13 cellular contexts compared by ENCODE assay signal in genomic region chr3:136120373-136121348, GRCh38.
DNase-seq lines count a peak whose midpoint lies in the region; ATAC-seq lines count a peak whose summit lies in the region.
"Had no signal": no experiment of that assay in that cellular context is flagged by ENCODE, and none has a peak within 500 bp of the region (broad histone marks: within the 10 kb centered on the region; RNA-seq: fewer than 3 reads in every experiment).

No MANE protein-coding gene starts in this region.

- H3K4me1 ChIP-seq in BLaER1 = peaks cover 9% of the 10 kb centered on the region
- H3K4me1 ChIP-seq: vagina had no signal

- H3K4me2 ChIP-seq in BLaER1 = peak overlapping the region; percentile 19; the same call in 1 of the 2 replicates

- H3K4me1 Mint-ChIP-seq in naive thymus-derived CD8-positive, alpha-beta T cell = peaks cover 0 to 4% (median 1%) of the 10 kb centered on the region in 4 donors
- H3K4me1 Mint-ChIP-seq: activated naive CD4-positive, alpha-beta T cell treated with anti-CD3 and anti-CD28 coated beads, Interleukin-2, amount 10 ng/mL, durations not matched to agents 7 days and 5 days had no signal

- H3K27me3 ChIP-seq in BLaER1 = no peaks in the 10 kb centered on the region
- H3K27me3 ChIP-seq: ovary, vagina had no signal

- H3K27ac Mint-ChIP-seq in naive thymus-derived CD8-positive, alpha-beta T cell = no peak overlapping the region
- H3K27ac Mint-ChIP-seq: activated naive CD4-positive, alpha-beta T cell treated with anti-CD3 and anti-CD28 coated beads, Interleukin-2, amount 10 ng/mL, durations not matched to agents 7 days and 5 days had no signal

- H3K9me3 Mint-ChIP-seq in naive thymus-derived CD8-positive, alpha-beta T cell = peaks cover 0 to 19% (median 5%) of the 10 kb centered on the region in 9 donors

- H3K9ac ChIP-seq in BLaER1 = no peak overlapping the region

- DNase-seq in NCI-H526 treated with DMSO at 0.1 percent for 48 hours (lab: John Stamatoyannopoulos, UW) = peak; percentile 80
- DNase-seq in central memory CD4-positive, alpha-beta T cell = no peak
- no peak for DNase-seq in naive thymus-derived CD8-positive, alpha-beta T cell
- DNase-seq in activated CD4-positive, alpha-beta T cell treated with anti-CD3 and anti-CD28 coated beads, Interleukin-2, amount 50 U/mL, for 1 hour = no peak
- DNase-seq in HPDE6-E6E7 (ENCODE audit: extremely low spot score) = no peak
- DNase-seq: activated naive CD4-positive, alpha-beta T cell treated with anti-CD3 and anti-CD28 coated beads, Interleukin-2, amount 10 ng/mL, durations not matched to agents 7 days and 5 days; NCI-H1436; ovary; RPMI8226 had no signal

- POLR2A ChIA-PET in naive thymus-derived CD8-positive, alpha-beta T cell (lab: Charles Lee) = no interaction called here

- H3K36me3 ChIP-seq in BLaER1 = no peaks in the 10 kb centered on the region
- H3K36me3 ChIP-seq: ovary, vagina had no signal

- ATAC-seq in GM19452 (IDR thresholded peaks at IDR 0.05; ENCODE audit: unreplicated experiment) (peak; percentile 86), HG02981 (IDR thresholded peaks at IDR 0.05; ENCODE audit: unreplicated experiment) (peak; percentile 84)
- no peak for ATAC-seq in naive thymus-derived CD8-positive, alpha-beta T cell

- H4K20me1 ChIP-seq in BLaER1 = no peaks in the 10 kb centered on the region

- H3K4me3 Mint-ChIP-seq in naive thymus-derived CD8-positive, alpha-beta T cell = no peak overlapping the region
- H3K4me3 Mint-ChIP-seq: activated naive CD4-positive, alpha-beta T cell treated with anti-CD3 and anti-CD28 coated beads, Interleukin-2, amount 10 ng/mL, durations not matched to agents 7 days and 5 days had no signal

- peaks cover 4% of the 10 kb centered on the region; the same call in 1 of the 2 replicates for H3K9me3 ChIP-seq in BLaER1
- H3K9me3 ChIP-seq: ovary, vagina had no signal

- H3K36me3 Mint-ChIP-seq in naive thymus-derived CD8-positive, alpha-beta T cell = peaks cover 3 to 19% (median 17%) of the 10 kb centered on the region in 3 donors
- H3K36me3 Mint-ChIP-seq: activated naive CD4-positive, alpha-beta T cell treated with anti-CD3 and anti-CD28 coated beads, Interleukin-2, amount 10 ng/mL, durations not matched to agents 7 days and 5 days had no signal

- H3K27ac ChIP-seq in BLaER1 = no peak overlapping the region
- H3K27ac ChIP-seq: ovary, vagina had no signal

- no peak overlapping the region for H3K4me3 ChIP-seq in BLaER1
- H3K4me3 ChIP-seq: ovary, vagina had no signal

- peaks cover 0 to 4% (median 0%) of the 10 kb centered on the region in 5 donors for H3K27me3 Mint-ChIP-seq in naive thymus-derived CD8-positive, alpha-beta T cell

Comparison
In these comparisons a context has a peak if more than half of its experiments do, and no peak if none do; other contexts are left out.
1. ATAC-seq: peak in GM19452 (single experiment) and HG02981 (single experiment); none in naive thymus-derived CD8-positive, alpha-beta T cell (0 of 2).